Comparison of ENCODE assay signal across 1 cellular context in the genomic region with DNA sequence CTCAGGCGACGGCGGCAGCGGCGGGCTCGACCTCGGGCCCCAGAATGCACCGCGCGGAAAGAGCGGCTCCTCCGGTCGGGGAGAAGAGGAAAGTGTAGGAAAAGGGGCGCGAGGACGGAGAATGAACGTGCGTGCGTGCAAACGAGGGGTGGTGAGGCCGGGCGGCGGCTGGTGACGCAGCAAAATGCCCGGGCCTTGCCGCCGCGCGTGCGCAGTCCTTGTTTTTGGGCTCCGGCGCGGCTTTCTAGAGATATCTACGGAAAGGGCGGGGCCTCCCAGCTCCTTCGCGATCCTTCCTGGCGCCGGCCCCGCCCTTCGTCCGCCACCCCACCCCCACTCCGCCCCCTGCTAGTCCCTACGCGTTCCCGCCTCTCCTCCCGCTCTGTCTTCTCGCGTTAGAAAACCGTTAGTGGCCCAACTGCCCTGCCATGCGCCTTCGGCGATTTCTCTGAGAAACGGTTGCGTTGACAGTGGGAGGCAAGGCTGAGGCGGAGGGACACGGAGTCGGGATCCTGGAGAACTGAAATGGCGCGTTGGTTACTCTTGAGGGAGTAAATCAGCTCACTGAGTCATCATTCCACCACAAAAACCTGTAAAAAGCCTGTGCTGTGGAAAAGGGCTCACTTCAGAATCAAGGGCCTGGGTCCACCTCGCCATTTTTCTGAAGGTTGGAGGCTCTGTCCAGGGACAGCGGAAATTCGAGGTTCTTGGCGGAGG.
TF ChIP-seq lines count a peak whose summit lies in the region.

A gene with protein sequence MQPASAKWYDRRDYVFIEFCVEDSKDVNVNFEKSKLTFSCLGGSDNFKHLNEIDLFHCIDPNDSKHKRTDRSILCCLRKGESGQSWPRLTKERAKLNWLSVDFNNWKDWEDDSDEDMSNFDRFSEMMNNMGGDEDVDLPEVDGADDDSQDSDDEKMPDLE (minus strand): TSS at position 156 of the 717 bp plus-strand sequence. CDS start 285 bp downstream, outside the sequence.

TF ChIP-seq in neural cell, 6 proteins besides CTCF, POLR2A, EP300 and RAD21 (continued from another document):
- TF ChIP-seq, protein P1, sequence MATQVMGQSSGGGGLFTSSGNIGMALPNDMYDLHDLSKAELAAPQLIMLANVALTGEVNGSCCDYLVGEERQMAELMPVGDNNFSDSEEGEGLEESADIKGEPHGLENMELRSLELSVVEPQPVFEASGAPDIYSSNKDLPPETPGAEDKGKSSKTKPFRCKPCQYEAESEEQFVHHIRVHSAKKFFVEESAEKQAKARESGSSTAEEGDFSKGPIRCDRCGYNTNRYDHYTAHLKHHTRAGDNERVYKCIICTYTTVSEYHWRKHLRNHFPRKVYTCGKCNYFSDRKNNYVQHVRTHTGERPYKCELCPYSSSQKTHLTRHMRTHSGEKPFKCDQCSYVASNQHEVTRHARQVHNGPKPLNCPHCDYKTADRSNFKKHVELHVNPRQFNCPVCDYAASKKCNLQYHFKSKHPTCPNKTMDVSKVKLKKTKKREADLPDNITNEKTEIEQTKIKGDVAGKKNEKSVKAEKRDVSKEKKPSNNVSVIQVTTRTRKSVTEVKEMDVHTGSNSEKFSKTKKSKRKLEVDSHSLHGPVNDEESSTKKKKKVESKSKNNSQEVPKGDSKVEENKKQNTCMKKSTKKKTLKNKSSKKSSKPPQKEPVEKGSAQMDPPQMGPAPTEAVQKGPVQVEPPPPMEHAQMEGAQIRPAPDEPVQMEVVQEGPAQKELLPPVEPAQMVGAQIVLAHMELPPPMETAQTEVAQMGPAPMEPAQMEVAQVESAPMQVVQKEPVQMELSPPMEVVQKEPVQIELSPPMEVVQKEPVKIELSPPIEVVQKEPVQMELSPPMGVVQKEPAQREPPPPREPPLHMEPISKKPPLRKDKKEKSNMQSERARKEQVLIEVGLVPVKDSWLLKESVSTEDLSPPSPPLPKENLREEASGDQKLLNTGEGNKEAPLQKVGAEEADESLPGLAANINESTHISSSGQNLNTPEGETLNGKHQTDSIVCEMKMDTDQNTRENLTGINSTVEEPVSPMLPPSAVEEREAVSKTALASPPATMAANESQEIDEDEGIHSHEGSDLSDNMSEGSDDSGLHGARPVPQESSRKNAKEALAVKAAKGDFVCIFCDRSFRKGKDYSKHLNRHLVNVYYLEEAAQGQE (IDR thresholded peaks at IDR 0.05; ENCODE audit: borderline replicate concordance) = peak; percentile 91
- TF ChIP-seq TAF1 (IDR thresholded peaks at IDR 0.05; ENCODE audit: low read depth) (peak; percentile 98), EZH2 (IDR thresholded peaks at IDR 0.05; ENCODE audit: borderline replicate concordance, insufficient read depth, low read length, poor library complexity, severe bottlenecking) (no peak)
